ENCODE assay signal across 16 cellular contexts in genomic region chr5:171924493-171925122, GRCh38.
"Had no signal": no experiment of that assay in that cellular context is flagged by ENCODE, and none has a peak within 500 bp of the region (broad histone marks: within the 10 kb centered on the region; RNA-seq: fewer than 3 reads in every experiment).

No MANE protein-coding gene starts in this region.

- H3K27ac Mint-ChIP-seq: activated CD4-positive, alpha-beta memory T cell treated with anti-CD3 and anti-CD28 coated beads, Interleukin-2, amount 10 ng/mL, durations not matched to agents 7 days and 5 days; activated T-helper 1 cell treated with anti-CD3 and anti-CD28 coated beads, Interleukin-12 subunit alpha, Interleukin-12 subunit beta, Interleukin-2, Interleukin-4 antibody, amounts not matched to agents 30 ng/mL and 10 ng/mL and 1 ng/mL, durations not matched to agents 14 hours and 24 hours and 36 hours had no signal

- H3K27ac ChIP-seq: colonic mucosa, lower lobe of right lung, prostate gland, thoracic aorta had no signal

- H3K27me3 Mint-ChIP-seq: activated CD4-positive, alpha-beta memory T cell treated with anti-CD3 and anti-CD28 coated beads, Interleukin-2, amount 10 ng/mL, durations not matched to agents 7 days and 5 days; naive thymus-derived CD8-positive, alpha-beta T cell; stimulated activated naive CD8-positive, alpha-beta T cell treated with anti-CD3 and anti-CD28 coated beads, Interleukin-15, amount 100 ng/mL, for 72 hours had no signal

- H3K9me3 ChIP-seq: colonic mucosa, lower lobe of right lung, mucosa of descending colon, prostate gland, thoracic aorta had no signal

- H3K4me3 ChIP-seq: colonic mucosa, lower lobe of right lung, mucosa of descending colon, prostate gland, thoracic aorta had no signal

- DNase-seq: activated CD4-positive, alpha-beta memory T cell treated with anti-CD3 and anti-CD28 coated beads, Interleukin-2, amount 10 ng/mL, durations not matched to agents 7 days and 5 days; activated CD8-positive, alpha-beta memory T cell treated with anti-CD3 and anti-CD28 coated beads, Interleukin-2, amount 50 U/mL, for 4 hours; activated naive CD4-positive, alpha-beta T cell treated with Interleukin-2 at 50 U/mL for 16 hours; caudate nucleus; colonic mucosa; kidney glomerular epithelial cell; lower lobe of right lung; mucosa of descending colon; naive thymus-derived CD8-positive, alpha-beta T cell; nucleus accumbens; stimulated activated CD4-positive, alpha-beta T cell treated with anti-CD3 and anti-CD28 coated beads, Interleukin-4, amount 100 ng/mL, for 1 hour; stimulated activated CD8-positive, alpha-beta memory T cell treated with anti-CD3 and anti-CD28 coated beads, Interleukin-4, amount 100 ng/mL, for 48 hours; stimulated activated naive CD8-positive, alpha-beta T cell treated with anti-CD3 and anti-CD28 coated beads, Interleukin-15, amount 100 ng/mL, for 72 hours had no signal

- H3K4me1 ChIP-seq: colonic mucosa, lower lobe of right lung, prostate gland had no signal

- H3K36me3 ChIP-seq: colonic mucosa, lower lobe of right lung, prostate gland, thoracic aorta had no signal

- H3K9me3 Mint-ChIP-seq: activated CD4-positive, alpha-beta memory T cell treated with anti-CD3 and anti-CD28 coated beads, Interleukin-2, amount 10 ng/mL, durations not matched to agents 7 days and 5 days; activated T-helper 1 cell treated with anti-CD3 and anti-CD28 coated beads, Interleukin-12 subunit alpha, Interleukin-12 subunit beta, Interleukin-2, Interleukin-4 antibody, amounts not matched to agents 30 ng/mL and 10 ng/mL and 1 ng/mL, durations not matched to agents 14 hours and 24 hours and 36 hours; naive thymus-derived CD8-positive, alpha-beta T cell had no signal

- ATAC-seq: lower lobe of right lung; mucosa of descending colon; naive thymus-derived CD8-positive, alpha-beta T cell; stimulated activated naive CD8-positive, alpha-beta T cell treated with anti-CD3 and anti-CD28 coated beads, Interleukin-15, amount 100 ng/mL, for 72 hours had no signal

- H3K4me3 Mint-ChIP-seq: activated CD4-positive, alpha-beta memory T cell treated with anti-CD3 and anti-CD28 coated beads, Interleukin-2, amount 10 ng/mL, durations not matched to agents 7 days and 5 days; activated T-helper 1 cell treated with anti-CD3 and anti-CD28 coated beads, Interleukin-12 subunit alpha, Interleukin-12 subunit beta, Interleukin-2, Interleukin-4 antibody, amounts not matched to agents 30 ng/mL and 10 ng/mL and 1 ng/mL, durations not matched to agents 14 hours and 24 hours and 36 hours; naive thymus-derived CD8-positive, alpha-beta T cell had no signal

- H3K27me3 ChIP-seq: colonic mucosa had no signal
